35 cellular contexts compared by ENCODE assay signal in genomic region chr5:102115736-102116135, GRCh38.
"Had no signal": no experiment of that assay in that cellular context is flagged by ENCODE, and none has a peak within 500 bp of the region (broad histone marks: within the 10 kb centered on the region; RNA-seq: fewer than 3 reads in every experiment).

No MANE protein-coding gene starts in this region.

- H3K4me3 ChIP-seq: MG63 had no signal

- H3K36me3 ChIP-seq: MG63 had no signal

- H3K27me3 ChIP-seq: MG63 had no signal

- H3K9me3 ChIP-seq: MG63 had no signal

- DNase-seq: Karpas-422, Kasumi-1, MG63, MM.1S, MV-4-11, NCI-H1048, NCI-H1092, NCI-H1092 treated with DMSO at 0.1 percent for 48 hours, NCI-H1105, NCI-H1105 treated with DMSO at 0.1 percent for 48 hours, NCI-H1417, NCI-H1417 treated with DMSO at 0.1 percent for 48 hours, NCI-H1436, NCI-H1436 treated with DMSO at 0.1 percent for 48 hours, NCI-H146, NCI-H1694, NCI-H1694 treated with DMSO at 0.1 percent for 48 hours, NCI-H187, NCI-H187 treated with DMSO at 0.1 percent for 48 hours, NCI-H1930, NCI-H2029, NCI-H2029 treated with DMSO at 0.1 percent for 48 hours, NCI-H2081, NCI-H2081 treated with DMSO at 0.1 percent for 48 hours, NCI-H2107, NCI-H2171, NCI-H2171 treated with DMSO at 0.1 percent for 48 hours, NCI-H2227 treated with DMSO at 0.1 percent for 48 hours, NCI-H226, NCI-H345, NCI-H446, NCI-H446 treated with DMSO at 0.1 percent for 48 hours, NCI-H510A, NCI-H510A treated with DMSO at 0.1 percent for 48 hours, NCI-H524 had no signal
